ENCODE assay signal across 8 cellular contexts in genomic region chr11:2399488-2400068, GRCh38. TPM values are rescaled to one million over a fixed set of nuclear protein-coding genes. Genes with fewer than 3 reads are reported as not detected.
A peak's percentile ranks its signal among the peaks of the same experiment; 100 is the strongest.
DNase-seq lines count a peak whose midpoint lies in the region; ATAC-seq, FAIRE-seq and TF ChIP-seq lines count a peak whose summit lies in the region.

No MANE protein-coding gene starts in this region.

- DNase-seq in stimulated activated CD4-positive, alpha-beta T cell treated with anti-CD3 and anti-CD28 coated beads, Interleukin-12 subunit alpha, Interleukin-12 subunit beta, amount 100 ng/mL, for 4 hours: peak; percentile 36
- no peak for DNase-seq in stimulated activated CD4-positive, alpha-beta T cell treated with anti-CD3 and anti-CD28 coated beads, Interleukin-1b, Interleukin-23, amount 100 ng/mL, for 48 hours
- DNase-seq in MM.1S: peak; percentile 16
- no peak for DNase-seq in bronchial epithelial cell (ENCODE audit: low read depth)
- DNase-seq in lung (ENCODE audit: low spot score): no peak
- no peak for DNase-seq in tibial artery
- DNase-seq in NCI-H1436 treated with DMSO at 0.1 percent for 48 hours (lab: John Stamatoyannopoulos, UW): no peak

- intact Hi-C loops in tibial artery (cut with DNase I; ENCODE audit: low total_unique reads): loop anchor here (10.0 kb wide), 1 partner anchor 505 kb away; a partner anchor contains a TSS

- H3K27ac ChIP-seq in MM.1S (ENCODE audit: low read length) (peak overlapping the region; percentile 60), lung (ENCODE audit: low read depth in 1 of 2, low read length in 1 of 2) (peak overlapping the region; percentile 97 to 100), tibial artery (peak overlapping the region; percentile 95 to 99)

- H4K20me1 ChIP-seq in MM.1S (ENCODE audit: insufficient read depth, low read length): no peaks in the 10 kb centered on the region

- H3K27me3 ChIP-seq in MM.1S (replicated peaks; ENCODE audit: insufficient read depth, low read length) (peaks cover 4% of the 10 kb centered on the region), bronchial epithelial cell (ENCODE audit: control insufficient read depth, insufficient read depth, low read length) (no peaks in the 10 kb centered on the region), lung (ENCODE audit: control insufficient read depth, insufficient read depth) (no peaks in the 10 kb centered on the region), tibial artery (no peaks in the 10 kb centered on the region)

- H2AFZ ChIP-seq in MM.1S (ENCODE audit: low read length): peak overlapping the region; percentile 78

- FAIRE-seq in bronchial epithelial cell (lab: Jason Lieb, UNC): no peak

- H3K9me2 ChIP-seq in MM.1S (replicated peaks; ENCODE audit: insufficient read depth, low read length): no peaks in the 10 kb centered on the region

- peak; percentile 0 for ATAC-seq in lung (ENCODE audit: insufficient read depth, low FRiP score)
- ATAC-seq in HG03196 (IDR thresholded peaks at IDR 0.05; ENCODE audit: unreplicated experiment): no peak

- H3K9ac ChIP-seq in MM.1S (ENCODE audit: low read length): peak overlapping the region; percentile 97

- H3K4me1 ChIP-seq in MM.1S (ENCODE audit: low read length) (peaks cover 12% of the 10 kb centered on the region), lung (ENCODE audit: control insufficient read depth in 2 of 2, insufficient read depth in 2 of 2, low read length in 2 of 2) (peaks cover 3 to 15% of the 10 kb centered on the region in 2 donors), tibial artery (peaks cover 0 to 31% (median 26%) of the 10 kb centered on the region in 4 donors)

- no peaks in the 10 kb centered on the region for H3F3A ChIP-seq in MM.1S (ENCODE audit: insufficient read depth, low read length)

- peaks cover 31% of the 10 kb centered on the region for H3K79me2 ChIP-seq in MM.1S (ENCODE audit: low read length)

- H3K4me3 ChIP-seq in MM.1S (ENCODE audit: low read length): peak overlapping the region; percentile 89
- H3K4me3 ChIP-seq in bronchial epithelial cell (ENCODE audit: low read depth, low read length): peak overlapping the region; percentile 73
- peak overlapping the region; percentile 73 for H3K4me3 ChIP-seq in lung
- peak overlapping the region; percentile 64 to 80 for H3K4me3 ChIP-seq in tibial artery

- peak overlapping the region; percentile 99 for H3K4me2 ChIP-seq in MM.1S (ENCODE audit: low read depth, low read length)

- TF ChIP-seq CTCF in MM.1S (IDR thresholded peaks at IDR 0.05; ENCODE audit: low read length) (no peak), bronchial epithelial cell (IDR thresholded peaks at IDR 0.05; ENCODE audit: insufficient read depth, low read length, severe bottlenecking) (no peak), lung (IDR thresholded peaks at IDR 0.05; ENCODE audit: control extremely low read depth, extremely low read depth) (no peak), tibial artery (IDR thresholded peaks at IDR 0.05) (no peak)

- no peaks in the 10 kb centered on the region for H3K36me3 ChIP-seq in MM.1S (replicated peaks; ENCODE audit: insufficient read depth, low read length)
- H3K36me3 ChIP-seq in bronchial epithelial cell (ENCODE audit: control insufficient read depth, insufficient read depth, low read length): peaks cover 19% of the 10 kb centered on the region
- H3K36me3 ChIP-seq in lung (ENCODE audit: control insufficient read depth in 2 of 2, insufficient read depth in 2 of 2, low read length in 2 of 2): peaks cover 11 to 63% of the 10 kb centered on the region in 2 donors
- H3K36me3 ChIP-seq in tibial artery: peaks cover 38 to 65% (median 49%) of the 10 kb centered on the region in 3 donors

- 15 to 19% methylated on average over 22 to 23 of the region's 23 CpGs for WGBS in lung, 2 donors

- H3K9me3 ChIP-seq in MM.1S (replicated peaks; ENCODE audit: insufficient read depth, low read length) (no peaks in the 10 kb centered on the region), lung (ENCODE audit: control insufficient read depth in 2 of 2, insufficient read depth in 1 of 2, low read length in 1 of 2) (no peaks in the 10 kb centered on the region), tibial artery (no peaks in the 10 kb centered on the region)

RNA-seq across cellular contexts. Expression of gene TSSC4, which starts 1.0 kb away (rescaled TPM):
- total RNA-seq in bronchial epithelial cell: 80.8 and 86.3 TPM in 2 replicates
- 10 to 100 TPM; 25.1 to 56.5 TPM for total RNA-seq in lung
- polyA plus RNA-seq in lung: 10 to 100 TPM; 48.8 to 50.7 TPM

RNA-seq across cellular contexts. Expression of gene CD81, which starts 22.5 kb away (rescaled TPM):
- total RNA-seq in bronchial epithelial cell (133 and 219 TPM in 2 replicates), lung (100 to 1,000 TPM; 605 to 708 TPM)
- polyA plus RNA-seq in lung: 100 to 1,000 TPM; 412 to 679 TPM

RNA-seq across cellular contexts. Expression of gene TRPM5, which starts 44.7 kb away (rescaled TPM):
- total RNA-seq in bronchial epithelial cell (not detected in 2 replicates), lung (under 1 TPM; 0.18 to 0.20 TPM)
- under 1 TPM; 0.02 to 0.04 TPM for polyA plus RNA-seq in lung

RNA-seq across cellular contexts. Expression of gene KCNQ1, which starts 45.2 kb away (rescaled TPM):
- total RNA-seq in bronchial epithelial cell: 1.0 and 1.6 TPM in 2 replicates
- total RNA-seq in lung: 10 to 100 TPM; 15.4 to 41.7 TPM
- polyA plus RNA-seq in lung: 10 to 100 TPM; 23.5 to 29.0 TPM

Comparison
In these comparisons a context has a peak if more than half of its experiments do, and no peak if none do; other contexts are left out.
1. DNase-seq: peak in stimulated activated CD4-positive, alpha-beta T cell treated with anti-CD3 and anti-CD28 coated beads, Interleukin-12 subunit alpha, Interleukin-12 subunit beta, amount 100 ng/mL, for 4 hours (single experiment) and MM.1S (single experiment); none in stimulated activated CD4-positive, alpha-beta T cell treated with anti-CD3 and anti-CD28 coated beads, Interleukin-1b, Interleukin-23, amount 100 ng/mL, for 48 hours (single experiment), bronchial epithelial cell (single experiment), lung (single experiment), tibial artery (0 of 2) and NCI-H1436 treated with DMSO at 0.1 percent for 48 hours (single experiment).
2. Peak in every context shown above with its lines, with median percentiles within 50 percentile points of each other: H3K27ac ChIP-seq and H3K4me3 ChIP-seq.